Comparison of ENCODE assay signal across 30 cellular contexts in genomic region chr14:87156878-87157277, GRCh38.
"Had no signal": no experiment of that assay in that cellular context is flagged by ENCODE, and none has a peak within 500 bp of the region (broad histone marks: within the 10 kb centered on the region; RNA-seq: fewer than 3 reads in every experiment).

No MANE protein-coding gene starts in this region.

- ATAC-seq: activated CD4-positive, CD25-positive, alpha-beta regulatory T cell treated with anti-CD3 and anti-CD28 coated beads, Interleukin-2, amount 50 U/mL, for 24 hours; activated CD8-positive, alpha-beta T cell treated with anti-CD3 and anti-CD28 coated beads for 36 hours; activated T-cell treated with anti-CD3 and anti-CD28 coated beads, Interleukin-2, amount 50 U/mL, for 4 hours; activated T-helper 17 cell treated with anti-CD3 and anti-CD28 coated beads, Interleukin-2, amount 50 U/mL, for 72 hours; foreskin keratinocyte; gastrocnemius medialis; heart left ventricle had no signal

- FAIRE-seq: astrocyte, bronchial epithelial cell, colon had no signal

- H3K27ac ChIP-seq: brain microvascular endothelial cell, esophagus muscularis mucosa, foreskin keratinocyte, gastrocnemius medialis, heart left ventricle, VCaP had no signal

- H3K36me3 ChIP-seq: brain microvascular endothelial cell, esophagus muscularis mucosa, gastrocnemius medialis, heart left ventricle had no signal

- H3K4me3 ChIP-seq: esophagus muscularis mucosa, gastrocnemius medialis, heart left ventricle had no signal

- H3K4me1 ChIP-seq: gastrocnemius medialis had no signal

- H3K27me3 ChIP-seq: brain microvascular endothelial cell, esophagus muscularis mucosa, foreskin keratinocyte, gastrocnemius medialis, heart left ventricle had no signal

- H3K9me3 ChIP-seq: esophagus muscularis mucosa, gastrocnemius medialis, heart left ventricle had no signal

- DNase-seq: activated B cell treated with CpG ODN at 0.5 μM for 24 hours; activated CD4-positive, alpha-beta T cell treated with anti-CD3 and anti-CD28 coated beads for 48 hours; activated CD4-positive, alpha-beta T cell treated with anti-CD3 and anti-CD28 coated beads, Interleukin-2, amount 50 U/mL, for 1 hour; activated CD4-positive, alpha-beta T cell treated with anti-CD3 and anti-CD28 coated beads, Interleukin-2, amount 50 U/mL, for 48 hours; activated CD8-positive, alpha-beta memory T cell treated with anti-CD3 and anti-CD28 coated beads for 24 hours; activated CD8-positive, alpha-beta T cell treated with anti-CD3 and anti-CD28 coated beads for 36 hours; activated effector memory CD4-positive, alpha-beta T cell treated with Interleukin-2 at 50 U/mL for 16 hours; activated gamma-delta T cell treated with Interleukin-2 at 50 U/mL for 16 hours; activated naive CD4-positive, alpha-beta T cell treated with anti-CD3 and anti-CD28 coated beads, Interleukin-2, amount 50 U/mL, for 16 hours; activated naive CD4-positive, alpha-beta T cell treated with Interleukin-2 at 50 U/mL for 16 hours; activated T-cell treated with anti-CD3 and anti-CD28 coated beads, Interleukin-2, amount 50 U/mL, for 4 hours; amniotic stem cell; anterior cingulate cortex; brain microvascular endothelial cell; cortex of kidney; dermis blood vessel endothelial cell; effector CD8-positive, alpha-beta T cell; erythroblast; foreskin keratinocyte; gastrocnemius medialis; glutamatergic neuron; heart left ventricle; T-helper 2 cell had no signal
